In genomic region chr12:32455607-32456063, GRCh38 we compare ENCODE assay signal across 8 cellular contexts. TPM values are rescaled to one million over a fixed set of nuclear protein-coding genes. Genes with fewer than 3 reads are reported as not detected.
DNase-seq lines count a peak whose midpoint lies in the region; ATAC-seq, FAIRE-seq and TF ChIP-seq lines count a peak whose summit lies in the region.

No MANE protein-coding gene starts in this region.

- H3K4me3 ChIP-seq in PC-3 (ENCODE audit: low read length), result peak overlapping the region; percentile 54

- CTCF ChIA-PET in PC-3 (lab: Charles Lee), result no interaction called here

- H3K27ac ChIP-seq in 22Rv1 (peak overlapping the region; percentile 59), PC-3 (ENCODE audit: low read length) (no peak overlapping the region)

- peaks cover 10 to 15% (median 12%) of the 10 kb centered on the region in 3 donors for H3K4me1 Mint-ChIP-seq in IgD-negative memory B cell
- H3K4me1 Mint-ChIP-seq in dendritic cell treated with granulocyte-macrophage colony-stimulating factor and Interleukin-4, amounts not matched to agents 40 ng/mL and 50 ng/mL, for 4 days (ENCODE audit: low read depth), result peaks cover 15% of the 10 kb centered on the region

- peak overlapping the region in 3 of 4 donors; percentile 47 to 84 (median 82) for H3K4me3 Mint-ChIP-seq in IgD-negative memory B cell
- peak overlapping the region; percentile 52 for H3K4me3 Mint-ChIP-seq in dendritic cell treated with granulocyte-macrophage colony-stimulating factor and Interleukin-4, amounts not matched to agents 40 ng/mL and 50 ng/mL, for 4 days

- intact Hi-C loops in PC-3 (cut with micrococcal nuclease), result loop anchor here (1.0 to 2.0 kb wide), 3 partner anchors 91 to 300 kb away; partner anchors contain the start of gene YARS2
- intact Hi-C loops in dendritic cell treated with granulocyte-macrophage colony-stimulating factor and Interleukin-4, amounts not matched to agents 40 ng/mL and 50 ng/mL, for 4 days (cut with micrococcal nuclease), result loop anchor here (1.0 to 5.0 kb wide), 6 partner anchors 37 to 217 kb away; no protein-coding TSS in a partner anchor

- TF ChIP-seq CTCF in 22Rv1 (IDR thresholded peaks at IDR 0.05) (peak; percentile 92), PC-3 (conservative IDR thresholded peaks at IDR 0.05; ENCODE audit: low read depth, low read length) (peak; percentile 70)

- H3K4me2 ChIP-seq in PC-3 (ENCODE audit: low read length), result peak overlapping the region; percentile 80

- no peaks in the 10 kb centered on the region for H3K9me3 Mint-ChIP-seq in IgD-negative memory B cell
- no peaks in the 10 kb centered on the region for H3K9me3 Mint-ChIP-seq in dendritic cell treated with granulocyte-macrophage colony-stimulating factor and Interleukin-4, amounts not matched to agents 40 ng/mL and 50 ng/mL, for 4 days

- POLR2A ChIA-PET in PC-3 (lab: Charles Lee; ENCODE audit: unreplicated experiment), result no interaction called here

- H2AFZ ChIP-seq in PC-3 (ENCODE audit: low read length), result no peak overlapping the region

- FAIRE-seq in urothelium cell line (lab: Jason Lieb, UNC), result no peak

- no peaks in the 10 kb centered on the region for H3K9me3 ChIP-seq in PC-3 (ENCODE audit: low read length)

- no peaks in the 10 kb centered on the region for H3K79me2 ChIP-seq in PC-3 (ENCODE audit: low read length)

- no peaks in the 10 kb centered on the region for H3K9me2 ChIP-seq in PC-3 (replicated peaks; ENCODE audit: low read length)

- H3F3A ChIP-seq in PC-3 (ENCODE audit: low read length, unreplicated experiment), result no peaks in the 10 kb centered on the region

- no peaks in the 10 kb centered on the region for H3K27me3 ChIP-seq in PC-3 (ENCODE audit: low read length)

- H3K9ac ChIP-seq in PC-3 (ENCODE audit: low read length), result no peak overlapping the region

- no peaks in the 10 kb centered on the region for H3K36me3 ChIP-seq in PC-3 (ENCODE audit: low read depth, low read length)

- H4K20me1 ChIP-seq in PC-3 (ENCODE audit: low read length), result no peaks in the 10 kb centered on the region

- peaks cover 34% of the 10 kb centered on the region for H3K4me1 ChIP-seq in PC-3 (ENCODE audit: insufficient read depth, low read length)

- peak; percentile 66 for ATAC-seq in PC-3
- no peak for ATAC-seq in GM19035 (IDR thresholded peaks at IDR 0.05; ENCODE audit: unreplicated experiment)

- H3K27me3 Mint-ChIP-seq in IgD-negative memory B cell, result no peaks in the 10 kb centered on the region
- H3K27me3 Mint-ChIP-seq in dendritic cell treated with granulocyte-macrophage colony-stimulating factor and Interleukin-4, amounts not matched to agents 40 ng/mL and 50 ng/mL, for 4 days, result no peaks in the 10 kb centered on the region

- DNase-seq in GM04504 (ENCODE audit: low read depth) (peak; percentile 38), PC-3 (peak; percentile 81), medulla oblongata (ENCODE audit: extremely low spot score) (peak; percentile 89), urothelium cell line (ENCODE audit: low spot score) (peak; percentile 40)

- no TSS peak for BruUV-seq in PC-3 (replicated peaks; lab: Mats Ljungman, UMichigan)

- no peaks in the 10 kb centered on the region for H3K36me3 Mint-ChIP-seq in IgD-negative memory B cell
- H3K36me3 Mint-ChIP-seq in dendritic cell treated with granulocyte-macrophage colony-stimulating factor and Interleukin-4, amounts not matched to agents 40 ng/mL and 50 ng/mL, for 4 days (ENCODE audit: low read depth), result no peaks in the 10 kb centered on the region

- H3K27ac Mint-ChIP-seq in IgD-negative memory B cell, result peak overlapping the region in 2 of 3 donors; percentile 27 to 61
- H3K27ac Mint-ChIP-seq in dendritic cell treated with granulocyte-macrophage colony-stimulating factor and Interleukin-4, amounts not matched to agents 40 ng/mL and 50 ng/mL, for 4 days, result peak overlapping the region; percentile 27

RNA-seq across cellular contexts. Expression of gene FGD4, which starts 56.3 kb away (rescaled TPM):
- polyA plus RNA-seq in IgD-negative memory B cell, result 0.64 TPM
- 3.2 and 3.9 TPM in 2 replicates for total RNA-seq in PC-3 (2014; rRNA removed)

Comparison
In these comparisons a context has a peak if more than half of its experiments do, and no peak if none do; other contexts are left out.
1. DNase-seq: peak in every context shown above with its lines; median percentile 89 in medulla oblongata; 81 in PC-3; 40 in urothelium cell line; 38 in GM04504.